In the genomic region with DNA sequence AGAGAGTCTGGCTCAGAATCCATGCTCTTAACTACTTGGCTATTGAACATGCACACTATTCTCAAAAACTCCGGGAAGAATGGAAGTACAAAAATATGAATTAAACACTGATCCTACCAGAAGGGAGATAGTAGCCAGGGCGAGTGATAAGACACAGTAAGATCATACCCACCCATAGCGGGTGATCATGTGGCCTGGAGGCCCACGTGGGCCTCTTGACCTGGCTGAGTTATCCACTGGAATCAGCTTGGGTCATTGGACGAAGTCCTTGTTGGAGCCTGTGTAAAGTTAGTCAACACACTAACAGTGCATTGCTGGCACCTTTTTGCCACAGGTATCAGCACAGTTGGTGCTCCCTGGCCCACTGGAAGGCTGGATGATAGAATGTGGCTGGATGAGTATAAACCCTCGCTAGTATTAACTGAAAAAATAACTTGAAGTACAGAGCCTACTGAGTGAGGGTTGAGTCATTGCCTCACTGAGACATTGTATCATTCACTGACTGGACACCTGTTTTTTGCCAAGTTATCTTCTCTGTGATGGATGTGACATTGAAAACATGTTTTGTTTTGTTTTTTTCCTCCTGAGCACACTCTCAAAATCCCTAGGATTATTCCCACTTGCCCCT, we compare ENCODE assay signal across 30 cellular contexts.
DNase-seq lines count a peak whose midpoint lies in the region; ATAC-seq, FAIRE-seq and TF ChIP-seq lines count a peak whose summit lies in the region.
"Had no signal": no experiment of that assay in that cellular context is flagged by ENCODE, and none has a peak within 500 bp of the region (broad histone marks: within the 10 kb centered on the region; RNA-seq: fewer than 3 reads in every experiment).

No MANE protein-coding gene starts in this region.

- H3K4me2 ChIP-seq in astrocyte (ENCODE audit: low read length), result no peak overlapping the region
- H3K4me2 ChIP-seq: BLaER1 had no signal

- no peak for ATAC-seq in GM19324 (IDR thresholded peaks at IDR 0.05; ENCODE audit: low FRiP score, unreplicated experiment)
- ATAC-seq in CD4-positive, alpha-beta T cell (ENCODE audit: poor library complexity), result no peak
- ATAC-seq: activated CD8-positive, alpha-beta memory T cell treated with anti-CD3 and anti-CD28 coated beads, Interleukin-2, amount 10 ng/mL, durations not matched to agents 7 days and 5 days; WTC11 had no signal

- no peaks in the 10 kb centered on the region for H3K27me3 ChIP-seq in ACC112 (ENCODE audit: insufficient read depth, low read length)
- H3K27me3 ChIP-seq in astrocyte (ENCODE audit: insufficient read depth, low read length), result no peaks in the 10 kb centered on the region
- no peaks in the 10 kb centered on the region for H3K27me3 ChIP-seq in CD4-positive, alpha-beta T cell (ENCODE audit: control insufficient read depth, insufficient read depth, low read length)
- H3K27me3 ChIP-seq: BLaER1, cardiac muscle cell, pancreas, right atrium auricular region had no signal

- TF ChIP-seq CTCF in astrocyte (IDR thresholded peaks at IDR 0.05; ENCODE audit: insufficient read depth, low read depth, low read length), result no peak
- TF ChIP-seq CTCF in fibroblast of the aortic adventitia (IDR thresholded peaks at IDR 0.05; ENCODE audit: insufficient read depth, low read length), result no peak
- no peak for TF ChIP-seq CTCF in CD4-positive, alpha-beta T cell (IDR thresholded peaks at IDR 0.05)

- POLR2A ChIA-PET in CD4-positive, alpha-beta T cell (lab: Charles Lee), result no interaction called here

- H3K4me3 ChIP-seq in ACC112 (ENCODE audit: low read depth, low read length), result no peak overlapping the region
- no peak overlapping the region for H3K4me3 ChIP-seq in astrocyte (ENCODE audit: insufficient read depth, low read depth, low read length)
- H3K4me3 ChIP-seq in fibroblast of the aortic adventitia (ENCODE audit: low read depth, low read length), result no peak overlapping the region
- H3K4me3 ChIP-seq: BLaER1, cardiac muscle cell, coronary artery, HAP-1, pancreas, right atrium auricular region had no signal

- peaks cover 11% of the 10 kb centered on the region for H3K4me1 Mint-ChIP-seq in astrocyte (ENCODE audit: low read depth, unreplicated experiment)
- peaks cover 2% of the 10 kb centered on the region for H3K4me1 Mint-ChIP-seq in CD4-positive, alpha-beta T cell (ENCODE audit: low read depth)
- H3K4me1 Mint-ChIP-seq: WTC11 had no signal

- no peak overlapping the region for H3K27ac Mint-ChIP-seq in astrocyte (ENCODE audit: unreplicated experiment)
- H3K27ac Mint-ChIP-seq in CD4-positive, alpha-beta T cell, result no peak overlapping the region
- H3K27ac Mint-ChIP-seq: activated CD8-positive, alpha-beta memory T cell treated with anti-CD3 and anti-CD28 coated beads, Interleukin-2, amount 10 ng/mL, durations not matched to agents 7 days and 5 days; type B pancreatic cell; WTC11 had no signal

- H3K79me2 ChIP-seq in ACC112 (ENCODE audit: control insufficient read depth, insufficient read depth, low read length, unreplicated experiment) (no peaks in the 10 kb centered on the region), astrocyte (ENCODE audit: insufficient read depth, low read length) (no peaks in the 10 kb centered on the region)

- DNase-seq in HTR-8/SVneo (ENCODE audit: insufficient read length, low spot score) (no peak), astrocyte (ENCODE audit: low read depth) (peak; percentile 55), fibroblast of the aortic adventitia (ENCODE audit: low read depth) (peak; percentile 50), iPS-NIHi7 (ENCODE audit: extremely low spot score) (no peak), D341Med (ENCODE audit: low spot score) (no peak)
- no peak for DNase-seq in CD4-positive, alpha-beta T cell
- DNase-seq: activated CD4-positive, alpha-beta T cell treated with anti-CD3 and anti-CD28 coated beads, Interleukin-2, amount 50 U/mL, for 1 hour; activated CD8-positive, alpha-beta memory T cell treated with anti-CD3 and anti-CD28 coated beads, Interleukin-2, amount 10 ng/mL, durations not matched to agents 7 days and 5 days; activated naive CD4-positive, alpha-beta T cell treated with Interleukin-2 at 50 U/mL for 16 hours; activated T-cell treated with anti-CD3 and anti-CD28 coated beads, Interleukin-2, amount 50 U/mL, for 48 hours; COR-L47; head of caudate nucleus; NCI-H1436 treated with DMSO at 0.1 percent for 48 hours; NCI-H2107; NCI-H446; NCI-H774; pancreas; SHP77; stimulated activated CD4-positive, alpha-beta T cell treated with anti-CD3 and anti-CD28 coated beads, Interleukin-2, amount 100 ng/mL, for 24 hours; SW 1271; T1000 had no signal

- no peaks in the 10 kb centered on the region for H3K27me3 Mint-ChIP-seq in astrocyte (ENCODE audit: low read depth, unreplicated experiment)
- H3K27me3 Mint-ChIP-seq in CD4-positive, alpha-beta T cell, result no peaks in the 10 kb centered on the region
- H3K27me3 Mint-ChIP-seq: type B pancreatic cell had no signal

- H3K9me3 Mint-ChIP-seq in astrocyte (ENCODE audit: unreplicated experiment), result peaks cover 4% of the 10 kb centered on the region
- H3K9me3 Mint-ChIP-seq in CD4-positive, alpha-beta T cell, result peaks cover 3% of the 10 kb centered on the region

- CTCF ChIA-PET in CD4-positive, alpha-beta T cell (lab: Charles Lee), result no interaction called here

- FAIRE-seq in HTR-8/SVneo (lab: Jason Lieb, UNC) (peak; percentile 86), astrocyte (lab: Jason Lieb, UNC) (no peak)
- FAIRE-seq: pancreas had no signal

- H3K27ac ChIP-seq in ACC112 (ENCODE audit: low read depth, low read length) (no peak overlapping the region), astrocyte (ENCODE audit: low read depth, low read length) (no peak overlapping the region)
- no peak overlapping the region for H3K27ac ChIP-seq in CD4-positive, alpha-beta T cell (ENCODE audit: low read depth, low read length)
- H3K27ac ChIP-seq: BLaER1, cardiac muscle cell, coronary artery, pancreas, right atrium auricular region had no signal

- no peaks in the 10 kb centered on the region for H3K36me3 Mint-ChIP-seq in astrocyte (ENCODE audit: low read depth, unreplicated experiment)
- H3K36me3 Mint-ChIP-seq in CD4-positive, alpha-beta T cell (ENCODE audit: low read depth), result no peaks in the 10 kb centered on the region
- H3K36me3 Mint-ChIP-seq: type B pancreatic cell had no signal

- H3K4me3 Mint-ChIP-seq in astrocyte (ENCODE audit: unreplicated experiment), result no peak overlapping the region
- no peak overlapping the region for H3K4me3 Mint-ChIP-seq in CD4-positive, alpha-beta T cell
- H3K4me3 Mint-ChIP-seq: activated CD8-positive, alpha-beta memory T cell treated with anti-CD3 and anti-CD28 coated beads, Interleukin-2, amount 10 ng/mL, durations not matched to agents 7 days and 5 days; type B pancreatic cell; WTC11 had no signal

- H2AFZ ChIP-seq in ACC112 (ENCODE audit: low read length, unreplicated experiment) (peak overlapping the region; percentile 8), astrocyte (ENCODE audit: low read depth, low read length) (no peak overlapping the region)

- H3K36me3 ChIP-seq in ACC112 (ENCODE audit: insufficient read depth, low read length) (no peaks in the 10 kb centered on the region), astrocyte (ENCODE audit: insufficient read depth, low read length) (no peaks in the 10 kb centered on the region)
- H3K36me3 ChIP-seq: BLaER1, cardiac muscle cell, HAP-1, pancreas, right atrium auricular region had no signal

- peaks cover 30% of the 10 kb centered on the region for H3K4me1 ChIP-seq in ACC112 (ENCODE audit: control insufficient read depth, insufficient read depth, low read length, unreplicated experiment)
- H3K4me1 ChIP-seq in astrocyte (ENCODE audit: insufficient read depth, low read length), result peaks cover 14% of the 10 kb centered on the region
- H3K4me1 ChIP-seq: BLaER1, HAP-1, right atrium auricular region had no signal

- no peaks in the 10 kb centered on the region for H4K20me1 ChIP-seq in astrocyte (ENCODE audit: insufficient read depth, low read length)
- H4K20me1 ChIP-seq: BLaER1 had no signal

- no peaks in the 10 kb centered on the region for H3K9me3 ChIP-seq in astrocyte (ENCODE audit: insufficient read depth, low read depth, low read length)
- H3K9me3 ChIP-seq in CD4-positive, alpha-beta T cell (ENCODE audit: control insufficient read depth, low read length), result no peaks in the 10 kb centered on the region
- H3K9me3 ChIP-seq: BLaER1, HAP-1, pancreas had no signal

- intact Hi-C loops in CD4-positive, alpha-beta T cell (cut with DNase I, micrococcal nuclease), result no loop called here

- no peak overlapping the region for H3K9ac ChIP-seq in astrocyte (ENCODE audit: low read length)
- H3K9ac ChIP-seq: BLaER1 had no signal

Comparison
In these comparisons a context has a peak if more than half of its experiments do, and no peak if none do; other contexts are left out.
1. DNase-seq: peak in astrocyte (single experiment) and fibroblast of the aortic adventitia (single experiment); none in HTR-8/SVneo (single experiment), iPS-NIHi7 (single experiment), CD4-positive, alpha-beta T cell (0 of 10) and D341Med (single experiment).